In genomic region chr19:51108066-51108804, GRCh38 we compare ENCODE assay signal across 1 cellular context.
A peak's percentile ranks its signal among the peaks of the same experiment; 100 is the strongest.
TF ChIP-seq lines count a peak whose summit lies in the region.

CTU1 (minus strand) TSS chr19:51108409; CDS start chr19:51104569, 3,840 bp downstream.

TF ChIP-seq in HepG2, 621 proteins besides CTCF, POLR2A, EP300 and RAD21 (continued from another document and continues in another):
- TF ChIP-seq MXD1 (CRISPR knock-in tag; IDR thresholded peaks at IDR 0.05) (peak; percentile 37; the same call in 1 of the 2 replicates), ZSCAN30 (CRISPR knock-in tag; IDR thresholded peaks at IDR 0.05) (no peak), ZFAT (CRISPR knock-in tag; conservative IDR thresholded peaks at IDR 0.05) (no peak), SSRP1 (CRISPR knock-in tag; IDR thresholded peaks at IDR 0.05) (no peak), RFXAP (CRISPR knock-in tag; IDR thresholded peaks at IDR 0.05; ENCODE audit: borderline replicate concordance) (peak; percentile 89), ZNF318 (CRISPR knock-in tag; IDR thresholded peaks at IDR 0.05) (no peak), ZNF547 (CRISPR knock-in tag; IDR thresholded peaks at IDR 0.05) (peak; percentile 55; the same call in 1 of the 2 replicates), IRF1 (CRISPR knock-in tag; IDR thresholded peaks at IDR 0.05; ENCODE audit: low read depth) (no peak), HBP1 (CRISPR knock-in tag; IDR thresholded peaks at IDR 0.05; ENCODE audit: low read depth) (peak; percentile 69; the same call in 1 of the 2 replicates), ZFP37 (CRISPR knock-in tag; IDR thresholded peaks at IDR 0.05; ENCODE audit: borderline replicate concordance) (0 out of 2 replicates have a peak, but pooled peaks have one; percentile 15), ZNF10 (CRISPR knock-in tag; IDR thresholded peaks at IDR 0.05; ENCODE audit: borderline replicate concordance, low read depth) (no peak), BRF2 (CRISPR knock-in tag; IDR thresholded peaks at IDR 0.05) (no peak; the same call in 1 of the 2 replicates), CHCHD3 (CRISPR knock-in tag; IDR thresholded peaks at IDR 0.05) (no peak), ZNF142 (CRISPR knock-in tag; IDR thresholded peaks at IDR 0.05) (no peak), STAT6 (CRISPR knock-in tag; IDR thresholded peaks at IDR 0.05; ENCODE audit: borderline replicate concordance) (peak; percentile 72; the same call in 1 of the 2 replicates), ZFP90 (CRISPR knock-in tag; IDR thresholded peaks at IDR 0.05; ENCODE audit: borderline replicate concordance) (peak; percentile 65; the same call in 1 of the 2 replicates), THAP8 (CRISPR knock-in tag; IDR thresholded peaks at IDR 0.05; ENCODE audit: borderline replicate concordance) (no peak; the same call in 1 of the 2 replicates)
